12 cellular contexts compared by ENCODE assay signal in genomic region chr14:32998433-32998832, GRCh38. TPM values are rescaled to one million over a fixed set of nuclear protein-coding genes. Genes with fewer than 3 reads are reported as not detected.
DNase-seq lines count a peak whose midpoint lies in the region; ATAC-seq, FAIRE-seq and TF ChIP-seq lines count a peak whose summit lies in the region.
"Had no signal": no experiment of that assay in that cellular context is flagged by ENCODE, and none has a peak within 500 bp of the region (broad histone marks: within the 10 kb centered on the region; RNA-seq: fewer than 3 reads in every experiment).

No MANE protein-coding gene starts in this region.

- no peak overlapping the region for H3K27ac Mint-ChIP-seq in CD8-positive, alpha-beta T cell
- no peak overlapping the region for H3K27ac Mint-ChIP-seq in activated CD4-positive, alpha-beta T cell treated with anti-CD3 and anti-CD28 coated beads, Interleukin-2, amount 10 ng/mL, durations not matched to agents 24 days and 14 days

- no peak for TF ChIP-seq EP300 in suprapubic skin (IDR thresholded peaks at IDR 0.05)

- TF ChIP-seq POLR2A in body of pancreas (IDR thresholded peaks at IDR 0.05), result no peak
- no peak for TF ChIP-seq POLR2A in right lobe of liver (IDR thresholded peaks at IDR 0.05)
- no peak for TF ChIP-seq POLR2A in suprapubic skin (IDR thresholded peaks at IDR 0.05)

- CTCF ChIA-PET in CD8-positive, alpha-beta T cell (lab: Charles Lee), result no interaction called here

- H3K27me3 ChIP-seq in body of pancreas, result no peaks in the 10 kb centered on the region
- H3K27me3 ChIP-seq in right lobe of liver, result no peaks in the 10 kb centered on the region
- H3K27me3 ChIP-seq in suprapubic skin, result no peaks in the 10 kb centered on the region
- H3K27me3 ChIP-seq in CD8-positive, alpha-beta T cell (ENCODE audit: insufficient read depth, low read length), result no peaks in the 10 kb centered on the region
- H3K27me3 ChIP-seq: SJCRH30 had no signal

- H3K4me3 Mint-ChIP-seq in CD8-positive, alpha-beta T cell, result no peak overlapping the region
- no peak overlapping the region for H3K4me3 Mint-ChIP-seq in activated CD4-positive, alpha-beta T cell treated with anti-CD3 and anti-CD28 coated beads, Interleukin-2, amount 10 ng/mL, durations not matched to agents 24 days and 14 days

- FAIRE-seq in GM19239 (lab: Jason Lieb, UNC), result no peak
- FAIRE-seq: frontal cortex had no signal

- DNase-seq in AG10803 (ENCODE audit: low read depth) (peak; percentile 21), HS-5 (ENCODE audit: low read depth) (peak; percentile 4), body of pancreas (peak in 3 of 4 donors; percentile 6 to 25 (median 13)), right lobe of liver (no peak), suprapubic skin (ENCODE audit: low spot score in 2 of 2) (no peak), GM19239 (ENCODE audit: insufficient read length, low spot score) (no peak)
- no peak for DNase-seq in CD8-positive, alpha-beta T cell
- no peak for DNase-seq in activated CD4-positive, alpha-beta T cell treated with anti-CD3 and anti-CD28 coated beads, Interleukin-2, amount 10 ng/mL, durations not matched to agents 24 days and 14 days
- DNase-seq: posterior cingulate gyrus; stimulated activated naive CD8-positive, alpha-beta T cell treated with anti-CD3 and anti-CD28 coated beads, Interleukin-15, Interleukin-2, amounts not matched to agents 100 U/mL and 50 U/mL, for 24 hours had no signal

- no peaks in the 10 kb centered on the region for H3K36me3 Mint-ChIP-seq in CD8-positive, alpha-beta T cell
- H3K36me3 Mint-ChIP-seq in activated CD4-positive, alpha-beta T cell treated with anti-CD3 and anti-CD28 coated beads, Interleukin-2, amount 10 ng/mL, durations not matched to agents 24 days and 14 days (ENCODE audit: low read depth), result no peaks in the 10 kb centered on the region

- H3K4me3 ChIP-seq in AG10803 (ENCODE audit: low read length) (no peak overlapping the region), body of pancreas (no peak overlapping the region), right lobe of liver (no peak overlapping the region), suprapubic skin (no peak overlapping the region)
- no peak overlapping the region for H3K4me3 ChIP-seq in CD8-positive, alpha-beta T cell (ENCODE audit: low read depth, low read length)
- H3K4me3 ChIP-seq: SJCRH30 had no signal

- TF ChIP-seq CTCF in AG10803 (conservative IDR thresholded peaks at IDR 0.05; ENCODE audit: low read length), result peak; percentile 72
- TF ChIP-seq CTCF in body of pancreas (IDR thresholded peaks at IDR 0.05), result peak in 5 of 7 experiments; percentile 29 to 48 (median 46)
- peak; percentile 49 to 66 (median 58) for TF ChIP-seq CTCF in right lobe of liver (IDR thresholded peaks at IDR 0.05)
- TF ChIP-seq CTCF in suprapubic skin (IDR thresholded peaks at IDR 0.05), result peak in 1 of 2 donors; percentile 8
- TF ChIP-seq CTCF in CD8-positive, alpha-beta T cell (IDR thresholded peaks at IDR 0.05), result no peak

- H3K9me3 ChIP-seq in body of pancreas, result no peaks in the 10 kb centered on the region
- H3K9me3 ChIP-seq in right lobe of liver, result no peaks in the 10 kb centered on the region
- H3K9me3 ChIP-seq in suprapubic skin, result no peaks in the 10 kb centered on the region
- no peaks in the 10 kb centered on the region for H3K9me3 ChIP-seq in CD8-positive, alpha-beta T cell (ENCODE audit: low read length)

- peaks cover 4% of the 10 kb centered on the region for H3K9me3 Mint-ChIP-seq in CD8-positive, alpha-beta T cell
- H3K9me3 Mint-ChIP-seq in activated CD4-positive, alpha-beta T cell treated with anti-CD3 and anti-CD28 coated beads, Interleukin-2, amount 10 ng/mL, durations not matched to agents 24 days and 14 days, result peaks cover 3% of the 10 kb centered on the region

- H3K36me3 ChIP-seq in body of pancreas (replicated peaks in 1 of 2; ENCODE audit: insufficient read depth in 1 of 2, low read depth in 2 of 2), result no peaks in the 10 kb centered on the region
- H3K36me3 ChIP-seq in right lobe of liver, result no peaks in the 10 kb centered on the region
- H3K36me3 ChIP-seq in suprapubic skin, result no peaks in the 10 kb centered on the region
- no peaks in the 10 kb centered on the region for H3K36me3 ChIP-seq in CD8-positive, alpha-beta T cell (ENCODE audit: insufficient read depth, low read length)
- H3K36me3 ChIP-seq: SJCRH30 had no signal

- no peaks in the 10 kb centered on the region for H3K4me1 ChIP-seq in body of pancreas
- no peaks in the 10 kb centered on the region for H3K4me1 ChIP-seq in right lobe of liver
- H3K4me1 ChIP-seq in suprapubic skin, result no peaks in the 10 kb centered on the region
- no peaks in the 10 kb centered on the region for H3K4me1 ChIP-seq in CD8-positive, alpha-beta T cell (ENCODE audit: insufficient read depth, low read length)

- H3K27ac ChIP-seq in body of pancreas (no peak overlapping the region), right lobe of liver (no peak overlapping the region), suprapubic skin (no peak overlapping the region)
- no peak overlapping the region for H3K27ac ChIP-seq in CD8-positive, alpha-beta T cell (ENCODE audit: low read depth, low read length)
- H3K27ac ChIP-seq: SJCRH30 had no signal

- intact Hi-C loops in body of pancreas (cut with DNase I) (no loop called here), right lobe of liver (cut with DNase I) (no loop called here)
- intact Hi-C loops in CD8-positive, alpha-beta T cell (cut with DNase I, micrococcal nuclease), result no loop called here
- intact Hi-C loops in activated CD4-positive, alpha-beta T cell treated with anti-CD3 and anti-CD28 coated beads, Interleukin-2, amount 10 ng/mL, durations not matched to agents 24 days and 14 days (cut with micrococcal nuclease), result no loop called here

- H3K4me1 Mint-ChIP-seq in CD8-positive, alpha-beta T cell (ENCODE audit: low read depth), result no peaks in the 10 kb centered on the region
- no peaks in the 10 kb centered on the region for H3K4me1 Mint-ChIP-seq in activated CD4-positive, alpha-beta T cell treated with anti-CD3 and anti-CD28 coated beads, Interleukin-2, amount 10 ng/mL, durations not matched to agents 24 days and 14 days

- POLR2A ChIA-PET in CD8-positive, alpha-beta T cell (lab: Charles Lee), result no interaction called here

- ATAC-seq in body of pancreas, result no peak
- ATAC-seq in right lobe of liver, result peak; percentile 47 to 73 (median 62)
- no peak for ATAC-seq in CD8-positive, alpha-beta T cell
- ATAC-seq: stimulated activated naive CD8-positive, alpha-beta T cell treated with anti-CD3 and anti-CD28 coated beads, Interleukin-15, Interleukin-2, amounts not matched to agents 100 U/mL and 50 U/mL, for 24 hours had no signal

- H3K27me3 Mint-ChIP-seq in CD8-positive, alpha-beta T cell (ENCODE audit: low read depth), result no peaks in the 10 kb centered on the region
- no peaks in the 10 kb centered on the region for H3K27me3 Mint-ChIP-seq in activated CD4-positive, alpha-beta T cell treated with anti-CD3 and anti-CD28 coated beads, Interleukin-2, amount 10 ng/mL, durations not matched to agents 24 days and 14 days

RNA-seq across cellular contexts. Expression of gene NPAS3, which starts 59.8 kb away (rescaled TPM):
- total RNA-seq in body of pancreas, result under 1 TPM; 0.33 to 0.78 TPM
- under 1 TPM in 4 of 6 experiments, not detected in 2; 0.11 to 0.83 (median 0.21) TPM for total RNA-seq in right lobe of liver
- under 1 TPM in 3 of 4 donors, not detected in 1; 0.17 to 0.45 (median 0.29) TPM for total RNA-seq in suprapubic skin
- total RNA-seq in CD8-positive, alpha-beta T cell, result not detected
- not detected in 2 replicates for total RNA-seq in activated CD4-positive, alpha-beta T cell treated with anti-CD3 and anti-CD28 coated beads, Interleukin-2, amount 10 ng/mL, durations not matched to agents 24 days and 14 days

Comparison
In these comparisons a context has a peak if more than half of its experiments do, and no peak if none do; other contexts are left out.
1. DNase-seq: peak in AG10803 (single experiment), HS-5 (single experiment) and body of pancreas (3 of 4); none in right lobe of liver (0 of 3), suprapubic skin (0 of 2), CD8-positive, alpha-beta T cell (0 of 7), activated CD4-positive, alpha-beta T cell treated with anti-CD3 and anti-CD28 coated beads, Interleukin-2, amount 10 ng/mL, durations not matched to agents 24 days and 14 days (single experiment) and GM19239 (single experiment).
2. ATAC-seq: peak in right lobe of liver (4 of 4); none in body of pancreas (single experiment) and CD8-positive, alpha-beta T cell (single experiment).